ENCODE assay signal across 8 cellular contexts in genomic region chr12:57452937-57453509, GRCh38. TPM values are rescaled to one million over a fixed set of nuclear protein-coding genes. Genes with fewer than 3 reads are reported as not detected.
DNase-seq lines count a peak whose midpoint lies in the region; ATAC-seq and TF ChIP-seq lines count a peak whose summit lies in the region.

No MANE protein-coding gene starts in this region.

- H3K4me3 ChIP-seq in BE2C (ENCODE audit: low read depth, low read length) (no peak overlapping the region), NB4 (ENCODE audit: low read depth, low read length) (no peak overlapping the region), SU-DHL-6 (ENCODE audit: insufficient read depth, low read length, poor library complexity, severe bottlenecking) (no peak overlapping the region)
- no peak overlapping the region for H3K4me3 ChIP-seq in CD8-positive, alpha-beta memory T cell (ENCODE audit: low read length)

- H2AFZ ChIP-seq in SU-DHL-6 (ENCODE audit: low read depth, low read length, severe bottlenecking), result no peak overlapping the region

- DNase-seq in BE2C (peak; percentile 90), NB4 (ENCODE audit: low read depth) (peak; percentile 79), caudate nucleus (lab: John Stamatoyannopoulos, UW) (peak in 56 of 61 donors; percentile 7 to 83 (median 44))
- DNase-seq in stimulated activated CD4-positive, alpha-beta T cell treated with anti-CD3 and anti-CD28 coated beads, Interleukin-1b, Interleukin-23, amount 100 ng/mL, for 48 hours, result peak; percentile 55
- no peak for DNase-seq in CD8-positive, alpha-beta memory T cell

- H3K9me3 ChIP-seq in BE2C, result no peaks in the 10 kb centered on the region
- H3K9me3 ChIP-seq in SU-DHL-6 (ENCODE audit: insufficient read depth, low read length), result no peaks in the 10 kb centered on the region
- H3K9me3 ChIP-seq in CD8-positive, alpha-beta memory T cell (ENCODE audit: low read length), result no peaks in the 10 kb centered on the region

- POLR2A ChIA-PET in CD8-positive, alpha-beta memory T cell (lab: Charles Lee), result no interaction called here

- H3K4me2 ChIP-seq in SU-DHL-6 (ENCODE audit: low read depth, low read length, poor library complexity, severe bottlenecking), result no peak overlapping the region

- no peaks in the 10 kb centered on the region for H3K9me2 ChIP-seq in SU-DHL-6 (replicated peaks; ENCODE audit: insufficient read depth, low read length)

- H3F3A ChIP-seq in SU-DHL-6 (ENCODE audit: insufficient read depth), result no peaks in the 10 kb centered on the region

- TF ChIP-seq CTCF in BE2C (IDR thresholded peaks at IDR 0.05; ENCODE audit: low read depth, low read length) (peak; percentile 99), NB4 (IDR thresholded peaks at IDR 0.05; ENCODE audit: low read depth, low read length) (peak; percentile 95), SU-DHL-6 (IDR thresholded peaks at IDR 0.05; ENCODE audit: insufficient read depth, low read length, poor library complexity, severe bottlenecking) (peak; percentile 75)

- no peak for TF ChIP-seq POLR2A in NB4 (IDR thresholded peaks at IDR 0.05; ENCODE audit: extremely low read depth, insufficient read length)

- H3K36me3 Mint-ChIP-seq in CD8-positive, alpha-beta memory T cell, result no peaks in the 10 kb centered on the region

- no peaks in the 10 kb centered on the region for H4K20me1 ChIP-seq in SU-DHL-6 (ENCODE audit: low read depth, low read length)

- H3K27ac ChIP-seq in SU-DHL-6 (ENCODE audit: low read depth, low read length), result no peak overlapping the region
- peak overlapping the region; percentile 61 for H3K27ac ChIP-seq in caudate nucleus (ENCODE audit: low read depth, low read length)
- H3K27ac ChIP-seq in layer of hippocampus (ENCODE audit: low read depth, low read length), result peak overlapping the region; percentile 40
- H3K27ac ChIP-seq in CD8-positive, alpha-beta memory T cell (ENCODE audit: low read depth, low read length), result no peak overlapping the region

- no peak overlapping the region for H3K4me3 Mint-ChIP-seq in CD8-positive, alpha-beta memory T cell

- H3K9me3 Mint-ChIP-seq in CD8-positive, alpha-beta memory T cell, result no peaks in the 10 kb centered on the region

- no peaks in the 10 kb centered on the region for H3K79me2 ChIP-seq in SU-DHL-6 (ENCODE audit: insufficient read depth, low read length)

- H3K9ac ChIP-seq in SU-DHL-6 (ENCODE audit: low read length), result no peak overlapping the region

- peaks cover 6% of the 10 kb centered on the region for H3K4me1 ChIP-seq in BE2C
- no peaks in the 10 kb centered on the region for H3K4me1 ChIP-seq in CD8-positive, alpha-beta memory T cell (ENCODE audit: insufficient read depth, low read length)

- CTCF ChIA-PET in CD8-positive, alpha-beta memory T cell (lab: Charles Lee), result interaction anchor here (0.7 to 2.6 kb wide), 19 partner anchors 10 to 239 kb away, joined by 3 to 15 read pairs (median 4); partner anchors contain the start of genes B4GALNT1, INHBC, MARS1 and STAC3

- H3K36me3 ChIP-seq in BE2C (no peaks in the 10 kb centered on the region), SU-DHL-6 (ENCODE audit: low read length) (no peaks in the 10 kb centered on the region)
- no peaks in the 10 kb centered on the region for H3K36me3 ChIP-seq in CD8-positive, alpha-beta memory T cell (ENCODE audit: insufficient read depth, low read length)

- H3K4me1 Mint-ChIP-seq in CD8-positive, alpha-beta memory T cell, result peaks cover 3 to 8% (median 5%) of the 10 kb centered on the region in 3 donors

- ATAC-seq in GM19025 (IDR thresholded peaks at IDR 0.05; ENCODE audit: low read depth, unreplicated experiment), result peak; percentile 45

- no peak overlapping the region for H3K27ac Mint-ChIP-seq in CD8-positive, alpha-beta memory T cell

- H3K27me3 Mint-ChIP-seq in CD8-positive, alpha-beta memory T cell, result peaks cover 3% of the 10 kb centered on the region in 2 donors

- H3K27me3 ChIP-seq in BE2C (no peaks in the 10 kb centered on the region), SU-DHL-6 (ENCODE audit: low read length) (no peaks in the 10 kb centered on the region), layer of hippocampus (ENCODE audit: control insufficient read depth, insufficient read depth, low read length) (peaks cover 4% of the 10 kb centered on the region)
- H3K27me3 ChIP-seq in CD8-positive, alpha-beta memory T cell (ENCODE audit: insufficient read depth, low read length, poor library complexity, severe bottlenecking), result no peaks in the 10 kb centered on the region

RNA-seq across cellular contexts. Expression of gene INHBE, which starts 2.1 kb away (rescaled TPM):
- polyA plus RNA-seq in BE2C (2012; ENCODE audit: insufficient read depth, insufficient read length, low read depth), result 12.7 TPM
- total RNA-seq in CD8-positive, alpha-beta memory T cell, result under 1 TPM; 0.38 to 0.61 TPM
- not detected for polyA plus RNA-seq in CD8-positive, alpha-beta memory T cell

RNA-seq across cellular contexts. Expression of gene GLI1, which starts 6.6 kb away (rescaled TPM):
- polyA plus RNA-seq in BE2C (2012; ENCODE audit: insufficient read depth, insufficient read length, low read depth), result 1.5 TPM
- total RNA-seq in CD8-positive, alpha-beta memory T cell, result under 1 TPM; 0.55 to 0.75 TPM
- 0.32 TPM for polyA plus RNA-seq in CD8-positive, alpha-beta memory T cell

RNA-seq across cellular contexts. Expression of gene INHBC, which starts 18.4 kb away (rescaled TPM):
- polyA plus RNA-seq in BE2C (2012; ENCODE audit: insufficient read depth, insufficient read length, low read depth), result not detected
- total RNA-seq in CD8-positive, alpha-beta memory T cell, result under 1 TPM; 0.11 TPM
- not detected for polyA plus RNA-seq in CD8-positive, alpha-beta memory T cell

RNA-seq across cellular contexts. Expression of gene R3HDM2, which starts 22.2 kb away (rescaled TPM):
- 83.2 TPM for polyA plus RNA-seq in BE2C (2012; ENCODE audit: insufficient read depth, insufficient read length, low read depth)
- 10 to 100 TPM; 28.2 to 36.8 TPM for total RNA-seq in CD8-positive, alpha-beta memory T cell
- polyA plus RNA-seq in CD8-positive, alpha-beta memory T cell, result 15.1 TPM

RNA-seq across cellular contexts. Expression of gene ARHGAP9, which starts 26.6 kb away (rescaled TPM):
- 1.4 TPM for polyA plus RNA-seq in BE2C (2012; ENCODE audit: insufficient read depth, insufficient read length, low read depth)
- total RNA-seq in CD8-positive, alpha-beta memory T cell, result 100 to 1,000 TPM; 116 to 121 TPM
- 181 TPM for polyA plus RNA-seq in CD8-positive, alpha-beta memory T cell

Comparison
In these comparisons a context has a peak if more than half of its experiments do, and no peak if none do; other contexts are left out.
1. DNase-seq: peak in BE2C (single experiment), NB4 (single experiment), caudate nucleus (56 of 61) and stimulated activated CD4-positive, alpha-beta T cell treated with anti-CD3 and anti-CD28 coated beads, Interleukin-1b, Interleukin-23, amount 100 ng/mL, for 48 hours (single experiment); none in CD8-positive, alpha-beta memory T cell (0 of 5).
2. H3K27ac ChIP-seq: peak in caudate nucleus (single experiment) and layer of hippocampus (single experiment); none in SU-DHL-6 (single experiment) and CD8-positive, alpha-beta memory T cell (single experiment).
3. Peak in every context shown above with its lines, with median percentiles within 50 percentile points of each other: CTCF ChIP-seq.